ENCODE assay signal across 1 cellular context in the genomic region with DNA sequence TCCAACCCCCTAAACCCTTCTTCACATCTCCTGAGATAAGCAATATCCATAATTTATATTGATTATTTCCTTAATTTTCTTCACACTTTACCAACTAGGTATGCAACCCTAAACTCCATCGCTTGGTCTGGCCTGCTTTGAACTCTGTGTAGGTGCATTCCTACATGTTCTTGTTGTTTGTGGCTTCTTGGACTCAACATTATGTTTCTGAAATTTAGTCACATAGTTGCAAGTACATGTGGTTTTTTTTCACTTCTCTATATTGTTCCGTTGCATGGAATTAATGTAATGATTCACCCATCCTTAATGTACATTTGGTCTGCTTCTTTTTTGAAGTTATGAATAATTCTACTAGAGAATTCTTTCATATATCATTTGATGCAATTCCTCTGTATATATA.
TF ChIP-seq lines count a peak whose summit lies in the region.

No MANE protein-coding gene starts in this region.

TF ChIP-seq in GM12878, 131 proteins besides CTCF, POLR2A, EP300 and RAD21:
- TF ChIP-seq RUNX3 (IDR thresholded peaks at IDR 0.05; ENCODE audit: low read length), result peak; percentile 66; the same call in 1 of the 2 replicates
- peak; percentile 37; the same call in 1 of the 2 replicates for TF ChIP-seq SPI1 (IDR thresholded peaks at IDR 0.05; ENCODE audit: borderline replicate concordance, insufficient read depth, low read depth, low read length)
- no peak for TF ChIP-seq HDGF (IDR thresholded peaks at IDR 0.05)
- TF ChIP-seq, protein P1, sequence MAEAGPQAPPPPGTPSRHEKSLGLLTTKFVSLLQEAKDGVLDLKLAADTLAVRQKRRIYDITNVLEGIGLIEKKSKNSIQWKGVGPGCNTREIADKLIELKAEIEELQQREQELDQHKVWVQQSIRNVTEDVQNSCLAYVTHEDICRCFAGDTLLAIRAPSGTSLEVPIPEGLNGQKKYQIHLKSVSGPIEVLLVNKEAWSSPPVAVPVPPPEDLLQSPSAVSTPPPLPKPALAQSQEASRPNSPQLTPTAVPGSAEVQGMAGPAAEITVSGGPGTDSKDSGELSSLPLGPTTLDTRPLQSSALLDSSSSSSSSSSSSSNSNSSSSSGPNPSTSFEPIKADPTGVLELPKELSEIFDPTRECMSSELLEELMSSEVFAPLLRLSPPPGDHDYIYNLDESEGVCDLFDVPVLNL (IDR thresholded peaks at IDR 0.05; ENCODE audit: low read depth, low read length), result no peak
- TF ChIP-seq, protein P2, sequence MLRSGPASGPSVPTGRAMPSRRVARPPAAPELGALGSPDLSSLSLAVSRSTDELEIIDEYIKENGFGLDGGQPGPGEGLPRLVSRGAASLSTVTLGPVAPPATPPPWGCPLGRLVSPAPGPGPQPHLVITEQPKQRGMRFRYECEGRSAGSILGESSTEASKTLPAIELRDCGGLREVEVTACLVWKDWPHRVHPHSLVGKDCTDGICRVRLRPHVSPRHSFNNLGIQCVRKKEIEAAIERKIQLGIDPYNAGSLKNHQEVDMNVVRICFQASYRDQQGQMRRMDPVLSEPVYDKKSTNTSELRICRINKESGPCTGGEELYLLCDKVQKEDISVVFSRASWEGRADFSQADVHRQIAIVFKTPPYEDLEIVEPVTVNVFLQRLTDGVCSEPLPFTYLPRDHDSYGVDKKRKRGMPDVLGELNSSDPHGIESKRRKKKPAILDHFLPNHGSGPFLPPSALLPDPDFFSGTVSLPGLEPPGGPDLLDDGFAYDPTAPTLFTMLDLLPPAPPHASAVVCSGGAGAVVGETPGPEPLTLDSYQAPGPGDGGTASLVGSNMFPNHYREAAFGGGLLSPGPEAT (IDR thresholded peaks at IDR 0.05; ENCODE audit: low read depth), result peak; percentile 23; the same call in 1 of the 2 replicates
- TF ChIP-seq JUNB (IDR thresholded peaks at IDR 0.05), result peak; percentile 42; the same call in 1 of the 2 replicates
